Comparison of ENCODE assay signal across 8 cellular contexts in the genomic region with DNA sequence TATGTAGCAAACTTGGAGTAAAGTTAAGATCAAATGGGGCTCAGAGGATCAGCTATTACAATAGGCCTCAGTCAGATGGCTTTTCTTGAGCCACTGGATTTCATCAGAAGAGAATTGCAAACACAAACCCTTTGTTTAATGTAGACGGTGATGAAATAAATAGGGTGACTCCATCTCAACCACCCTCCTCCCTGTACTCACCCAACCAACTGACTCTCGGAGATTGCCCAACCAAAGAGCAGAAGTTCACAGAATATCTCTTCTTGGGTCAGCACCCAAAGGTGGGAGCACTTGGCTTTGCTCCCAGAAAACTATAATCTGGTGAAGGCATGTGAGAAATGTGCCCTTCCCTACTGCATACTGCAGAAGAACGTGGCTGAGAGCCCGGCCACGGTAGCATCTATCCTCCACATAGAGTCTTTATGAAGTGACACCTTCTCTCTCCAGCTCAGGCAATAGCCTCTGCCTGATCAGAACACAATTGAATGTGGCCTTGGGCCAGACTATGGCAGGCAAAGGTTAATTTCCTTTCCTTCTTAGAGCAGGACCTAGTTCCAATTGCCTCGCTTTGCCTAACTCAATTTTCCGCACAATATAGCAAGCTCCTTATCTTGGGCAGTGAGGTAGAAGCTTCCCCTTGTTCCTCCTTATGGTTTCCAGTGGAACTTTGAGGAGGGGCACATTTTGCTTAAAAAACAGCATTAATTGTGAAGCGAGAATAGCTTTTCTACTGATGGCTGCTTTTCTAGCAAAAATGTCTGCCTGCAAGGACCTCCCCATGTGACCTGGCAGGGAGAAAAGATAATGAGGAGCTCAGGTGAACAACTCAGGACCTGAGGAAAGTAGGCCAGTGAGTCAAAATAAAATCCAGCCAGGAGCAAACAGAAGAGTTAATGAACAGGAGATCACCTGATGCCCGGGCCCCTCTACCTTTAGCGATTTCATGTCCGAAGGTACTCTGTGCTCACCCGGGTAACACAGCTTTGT.
A peak's percentile ranks its signal among the peaks of the same experiment; 100 is the strongest.
DNase-seq lines count a peak whose midpoint lies in the region; ATAC-seq lines count a peak whose summit lies in the region.

No MANE protein-coding gene starts in this region.

- ATAC-seq in GM21367 (IDR thresholded peaks at IDR 0.05; ENCODE audit: unreplicated experiment) (no peak), GM19035 (IDR thresholded peaks at IDR 0.05; ENCODE audit: unreplicated experiment) (no peak)

- DNase-seq in EH (ENCODE audit: low read depth): peak; percentile 75
- DNase-seq in SIG-M5 (lab: John Stamatoyannopoulos, UW): peak; percentile 90
- DNase-seq in fibroblast of peridontal ligament (ENCODE audit: extremely low read depth): peak; percentile 87
- peak; percentile 83 for DNase-seq in pons (ENCODE audit: low spot score)
- DNase-seq in NCI-H1694 treated with DMSO at 0.1 percent for 48 hours (lab: John Stamatoyannopoulos, UW): no peak
- DNase-seq in RPMI8226: no peak

Comparison
In these comparisons a context has a peak if more than half of its experiments do, and no peak if none do; other contexts are left out.
1. DNase-seq: peak in EH (single experiment), SIG-M5 (single experiment), fibroblast of peridontal ligament (single experiment) and pons (single experiment); none in NCI-H1694 treated with DMSO at 0.1 percent for 48 hours (single experiment) and RPMI8226 (single experiment).